19 cellular contexts compared by ENCODE assay signal in genomic region chr13:33006646-33007045, GRCh38. TPM values are rescaled to one million over a fixed set of nuclear protein-coding genes. Genes with fewer than 3 reads are reported as not detected.
"Had no signal": no experiment of that assay in that cellular context is flagged by ENCODE, and none has a peak within 500 bp of the region (broad histone marks: within the 10 kb centered on the region; RNA-seq: fewer than 3 reads in every experiment).

No MANE protein-coding gene starts in this region.

- H3K36me3 ChIP-seq: brain microvascular endothelial cell, cardiac muscle cell, SJSA1 had no signal

- DNase-seq: activated CD4-positive, alpha-beta T cell treated with anti-CD3 and anti-CD28 coated beads for 4 hours; activated CD8-positive, alpha-beta memory T cell treated with anti-CD3 and anti-CD28 coated beads, Interleukin-2, amount 50 U/mL, for 48 hours; activated CD8-positive, alpha-beta T cell treated with anti-CD3 and anti-CD28 coated beads for 36 hours; activated T-cell treated with anti-CD3 and anti-CD28 coated beads, Interleukin-2, amount 50 U/mL, for 1 hour; aorta; brain microvascular endothelial cell; Kasumi-1; KBM-7; NCI-H1048; NCI-H1694 treated with DMSO at 0.1 percent for 48 hours; NCI-H2029 treated with DMSO at 0.1 percent for 48 hours; NCI-H446; NCI-H524; SHP77 had no signal

- H3K4me3 ChIP-seq: cardiac muscle cell, SJSA1 had no signal

- FAIRE-seq: RCC 7860 had no signal

- H3K27ac ChIP-seq: brain microvascular endothelial cell, cardiac muscle cell, SJSA1 had no signal

- ATAC-seq: activated CD4-positive, CD25-positive, alpha-beta regulatory T cell treated with anti-CD3 and anti-CD28 coated beads, Interleukin-2, amount 50 U/mL, for 24 hours; activated CD8-positive, alpha-beta T cell treated with anti-CD3 and anti-CD28 coated beads for 36 hours; SK-N-SH treated with all-trans-retinoic acid at 6 μM for 48 hours had no signal

- H3K27me3 ChIP-seq: brain microvascular endothelial cell, cardiac muscle cell, SJSA1 had no signal

- H3K4me1 ChIP-seq: SJSA1 had no signal

RNA-seq across cellular contexts. Expression of gene KL, which starts 9.6 kb away (rescaled TPM):
- total RNA-seq: cardiac muscle cell, SJSA1 had no signal
- polyA plus RNA-seq: cardiac muscle cell had no signal
